ENCODE assay signal across 1 cellular context in the genomic region with DNA sequence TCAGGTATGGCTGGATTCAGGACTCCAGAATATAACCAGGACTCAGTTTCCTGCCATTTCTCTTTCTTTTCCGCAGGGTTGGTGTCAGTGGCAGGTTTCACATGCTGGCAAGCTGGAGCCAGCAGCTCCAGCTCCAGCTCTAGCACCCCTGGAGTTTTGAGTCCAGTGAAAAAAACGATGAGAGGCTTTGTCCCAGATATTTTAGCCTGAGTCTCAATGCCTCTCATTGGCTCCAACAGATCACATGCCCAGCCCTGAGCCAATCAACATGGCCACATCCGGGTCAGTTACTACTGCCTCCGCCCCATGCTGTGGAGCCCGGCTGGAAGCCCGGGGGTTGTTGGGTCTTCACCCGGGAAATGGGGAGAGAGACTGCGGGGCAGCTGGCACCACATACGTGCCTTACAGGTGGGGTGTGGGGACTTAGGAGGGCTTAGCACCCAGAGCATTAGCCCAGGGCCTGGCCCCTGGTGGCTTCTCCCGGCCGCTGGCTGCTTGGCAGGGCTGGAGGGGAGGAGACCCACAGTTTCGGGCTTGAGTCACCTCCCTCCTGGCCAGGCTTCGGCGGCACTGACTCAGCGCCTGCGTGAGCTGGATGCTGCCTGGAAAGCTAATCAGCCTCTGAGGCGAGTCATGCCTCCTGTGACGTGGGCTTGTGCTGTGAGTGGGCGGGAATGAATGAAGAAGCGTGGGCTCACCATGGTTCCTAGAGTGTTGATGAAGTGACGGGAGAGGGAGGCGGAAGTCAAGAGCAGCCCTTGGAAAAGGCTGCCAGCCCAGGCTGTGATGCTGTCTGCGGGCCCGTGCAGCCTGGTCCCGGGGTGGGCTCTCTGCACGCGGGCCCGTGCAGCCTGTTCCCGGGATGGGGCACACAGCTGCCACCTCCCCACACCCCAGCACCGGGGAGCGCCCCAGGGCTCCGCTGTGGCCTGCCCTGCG.
TF ChIP-seq lines count a peak whose summit lies in the region.

No MANE protein-coding gene starts in this region.

TF ChIP-seq in HepG2, 621 proteins besides CTCF, POLR2A, EP300 and RAD21 (continued from another document and continues in another):
- TF ChIP-seq, protein P1, sequence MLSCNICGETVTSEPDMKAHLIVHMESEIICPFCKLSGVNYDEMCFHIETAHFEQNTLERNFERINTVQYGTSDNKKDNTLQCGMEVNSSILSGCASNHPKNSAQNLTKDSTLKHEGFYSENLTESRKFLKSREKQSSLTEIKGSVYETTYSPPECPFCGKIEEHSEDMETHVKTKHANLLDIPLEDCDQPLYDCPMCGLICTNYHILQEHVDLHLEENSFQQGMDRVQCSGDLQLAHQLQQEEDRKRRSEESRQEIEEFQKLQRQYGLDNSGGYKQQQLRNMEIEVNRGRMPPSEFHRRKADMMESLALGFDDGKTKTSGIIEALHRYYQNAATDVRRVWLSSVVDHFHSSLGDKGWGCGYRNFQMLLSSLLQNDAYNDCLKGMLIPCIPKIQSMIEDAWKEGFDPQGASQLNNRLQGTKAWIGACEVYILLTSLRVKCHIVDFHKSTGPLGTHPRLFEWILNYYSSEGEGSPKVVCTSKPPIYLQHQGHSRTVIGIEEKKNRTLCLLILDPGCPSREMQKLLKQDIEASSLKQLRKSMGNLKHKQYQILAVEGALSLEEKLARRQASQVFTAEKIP (CRISPR knock-in tag; IDR thresholded peaks at IDR 0.05; ENCODE audit: borderline replicate concordance): no peak
- TF ChIP-seq AGO1 (IDR thresholded peaks at IDR 0.05; ENCODE audit: low read depth, low read length, poor library complexity, severe bottlenecking) (no peak), KLF9 (CRISPR knock-in tag; IDR thresholded peaks at IDR 0.05; ENCODE audit: low read depth) (no peak), MBD4 (IDR thresholded peaks at IDR 0.05; ENCODE audit: borderline replicate concordance, low read length) (no peak), MYNN (CRISPR knock-in tag; IDR thresholded peaks at IDR 0.05; ENCODE audit: low read depth) (0 out of 2 replicates have a peak, but pooled peaks have one; percentile 22), EHMT2 (IDR thresholded peaks at IDR 0.05; ENCODE audit: borderline replicate concordance, low read depth, low read length) (no peak), ZNF850 (CRISPR knock-in tag; conservative IDR thresholded peaks at IDR 0.05) (no peak), U2AF1 (optimal IDR thresholded peaks at IDR 0.05; ENCODE audit: low read depth, low read length) (peak; percentile 42), ZNF264 (CRISPR knock-in tag; IDR thresholded peaks at IDR 0.05) (peak; percentile 75), MXD4 (CRISPR knock-in tag; IDR thresholded peaks at IDR 0.05) (peak; percentile 74; the same call in 1 of the 2 replicates), EEA1 (CRISPR knock-in tag; IDR thresholded peaks at IDR 0.05; ENCODE audit: borderline replicate concordance) (no peak), NR2F1 (CRISPR knock-in tag; IDR thresholded peaks at IDR 0.05) (no peak), ZKSCAN5 (CRISPR knock-in tag; IDR thresholded peaks at IDR 0.05) (no peak), RBM39 (IDR thresholded peaks at IDR 0.05; ENCODE audit: low read depth, low read length, poor library complexity, severe bottlenecking) (peak; percentile 76), TAF1 (CRISPR knock-in tag; IDR thresholded peaks at IDR 0.05) (peak; percentile 94), ZNF670 (CRISPR knock-in tag; IDR thresholded peaks at IDR 0.05; ENCODE audit: borderline replicate concordance) (no peak), NR2C2 (CRISPR knock-in tag; IDR thresholded peaks at IDR 0.05; ENCODE audit: borderline replicate concordance) (peak; percentile 74; the same call in 1 of the 2 replicates), NRL (CRISPR knock-in tag; IDR thresholded peaks at IDR 0.05; ENCODE audit: borderline replicate concordance) (no peak; the same call in 1 of the 2 replicates), ZNF749 (CRISPR knock-in tag; IDR thresholded peaks at IDR 0.05; ENCODE audit: borderline replicate concordance) (peak; percentile 63; the same call in 1 of the 2 replicates), RNF2 (conservative IDR thresholded peaks at IDR 0.05; ENCODE audit: low read depth) (0 out of 2 replicates have a peak, but pooled peaks have one; percentile 67), ZNF335 (CRISPR knock-in tag; IDR thresholded peaks at IDR 0.05) (peak; percentile 68; the same call in 1 of the 2 replicates), ZNF253 (CRISPR knock-in tag; IDR thresholded peaks at IDR 0.05; ENCODE audit: borderline replicate concordance) (peak; percentile 80; the same call in 1 of the 2 replicates), FOSL2 (CRISPR knock-in tag; IDR thresholded peaks at IDR 0.05) (peak; percentile 88), REPIN1 (CRISPR knock-in tag; IDR thresholded peaks at IDR 0.05; ENCODE audit: borderline replicate concordance, low read depth) (peak; percentile 78; the same call in 1 of the 2 replicates), CENPT (CRISPR knock-in tag; IDR thresholded peaks at IDR 0.05; ENCODE audit: low read depth) (peak; percentile 73; the same call in 1 of the 2 replicates), NR2F2 (IDR thresholded peaks at IDR 0.05; ENCODE audit: borderline replicate concordance, low read depth) (no peak), MED13 (CRISPR knock-in tag; IDR thresholded peaks at IDR 0.05) (peak; percentile 53; the same call in 1 of the 2 replicates)
- TF ChIP-seq, protein P2, sequence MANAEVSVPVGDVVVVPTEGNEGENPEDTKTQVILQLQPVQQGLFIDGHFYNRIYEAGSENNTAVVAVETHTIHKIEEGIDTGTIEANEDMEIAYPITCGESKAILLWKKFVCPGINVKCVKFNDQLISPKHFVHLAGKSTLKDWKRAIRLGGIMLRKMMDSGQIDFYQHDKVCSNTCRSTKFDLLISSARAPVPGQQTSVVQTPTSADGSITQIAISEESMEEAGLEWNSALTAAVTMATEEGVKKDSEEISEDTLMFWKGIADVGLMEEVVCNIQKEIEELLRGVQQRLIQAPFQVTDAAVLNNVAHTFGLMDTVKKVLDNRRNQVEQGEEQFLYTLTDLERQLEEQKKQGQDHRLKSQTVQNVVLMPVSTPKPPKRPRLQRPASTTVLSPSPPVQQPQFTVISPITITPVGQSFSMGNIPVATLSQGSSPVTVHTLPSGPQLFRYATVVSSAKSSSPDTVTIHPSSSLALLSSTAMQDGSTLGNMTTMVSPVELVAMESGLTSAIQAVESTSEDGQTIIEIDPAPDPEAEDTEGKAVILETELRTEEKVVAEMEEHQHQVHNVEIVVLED (CRISPR knock-in tag; IDR thresholded peaks at IDR 0.05; ENCODE audit: borderline replicate concordance): no peak
- TF ChIP-seq, protein P3, sequence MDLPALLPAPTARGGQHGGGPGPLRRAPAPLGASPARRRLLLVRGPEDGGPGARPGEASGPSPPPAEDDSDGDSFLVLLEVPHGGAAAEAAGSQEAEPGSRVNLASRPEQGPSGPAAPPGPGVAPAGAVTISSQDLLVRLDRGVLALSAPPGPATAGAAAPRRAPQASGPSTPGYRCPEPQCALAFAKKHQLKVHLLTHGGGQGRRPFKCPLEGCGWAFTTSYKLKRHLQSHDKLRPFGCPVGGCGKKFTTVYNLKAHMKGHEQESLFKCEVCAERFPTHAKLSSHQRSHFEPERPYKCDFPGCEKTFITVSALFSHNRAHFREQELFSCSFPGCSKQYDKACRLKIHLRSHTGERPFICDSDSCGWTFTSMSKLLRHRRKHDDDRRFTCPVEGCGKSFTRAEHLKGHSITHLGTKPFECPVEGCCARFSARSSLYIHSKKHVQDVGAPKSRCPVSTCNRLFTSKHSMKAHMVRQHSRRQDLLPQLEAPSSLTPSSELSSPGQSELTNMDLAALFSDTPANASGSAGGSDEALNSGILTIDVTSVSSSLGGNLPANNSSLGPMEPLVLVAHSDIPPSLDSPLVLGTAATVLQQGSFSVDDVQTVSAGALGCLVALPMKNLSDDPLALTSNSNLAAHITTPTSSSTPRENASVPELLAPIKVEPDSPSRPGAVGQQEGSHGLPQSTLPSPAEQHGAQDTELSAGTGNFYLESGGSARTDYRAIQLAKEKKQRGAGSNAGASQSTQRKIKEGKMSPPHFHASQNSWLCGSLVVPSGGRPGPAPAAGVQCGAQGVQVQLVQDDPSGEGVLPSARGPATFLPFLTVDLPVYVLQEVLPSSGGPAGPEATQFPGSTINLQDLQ (CRISPR knock-in tag; IDR thresholded peaks at IDR 0.05): 0 out of 2 replicates have a peak, but pooled peaks have one; percentile 64
- TF ChIP-seq, protein P4, sequence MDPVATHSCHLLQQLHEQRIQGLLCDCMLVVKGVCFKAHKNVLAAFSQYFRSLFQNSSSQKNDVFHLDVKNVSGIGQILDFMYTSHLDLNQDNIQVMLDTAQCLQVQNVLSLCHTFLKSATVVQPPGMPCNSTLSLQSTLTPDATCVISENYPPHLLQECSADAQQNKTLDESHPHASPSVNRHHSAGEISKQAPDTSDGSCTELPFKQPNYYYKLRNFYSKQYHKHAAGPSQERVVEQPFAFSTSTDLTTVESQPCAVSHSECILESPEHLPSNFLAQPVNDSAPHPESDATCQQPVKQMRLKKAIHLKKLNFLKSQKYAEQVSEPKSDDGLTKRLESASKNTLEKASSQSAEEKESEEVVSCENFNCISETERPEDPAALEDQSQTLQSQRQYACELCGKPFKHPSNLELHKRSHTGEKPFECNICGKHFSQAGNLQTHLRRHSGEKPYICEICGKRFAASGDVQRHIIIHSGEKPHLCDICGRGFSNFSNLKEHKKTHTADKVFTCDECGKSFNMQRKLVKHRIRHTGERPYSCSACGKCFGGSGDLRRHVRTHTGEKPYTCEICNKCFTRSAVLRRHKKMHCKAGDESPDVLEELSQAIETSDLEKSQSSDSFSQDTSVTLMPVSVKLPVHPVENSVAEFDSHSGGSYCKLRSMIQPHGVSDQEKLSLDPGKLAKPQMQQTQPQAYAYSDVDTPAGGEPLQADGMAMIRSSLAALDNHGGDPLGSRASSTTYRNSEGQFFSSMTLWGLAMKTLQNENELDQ (CRISPR knock-in tag; IDR thresholded peaks at IDR 0.05; ENCODE audit: borderline replicate concordance): no peak
- TF ChIP-seq, protein P5, sequence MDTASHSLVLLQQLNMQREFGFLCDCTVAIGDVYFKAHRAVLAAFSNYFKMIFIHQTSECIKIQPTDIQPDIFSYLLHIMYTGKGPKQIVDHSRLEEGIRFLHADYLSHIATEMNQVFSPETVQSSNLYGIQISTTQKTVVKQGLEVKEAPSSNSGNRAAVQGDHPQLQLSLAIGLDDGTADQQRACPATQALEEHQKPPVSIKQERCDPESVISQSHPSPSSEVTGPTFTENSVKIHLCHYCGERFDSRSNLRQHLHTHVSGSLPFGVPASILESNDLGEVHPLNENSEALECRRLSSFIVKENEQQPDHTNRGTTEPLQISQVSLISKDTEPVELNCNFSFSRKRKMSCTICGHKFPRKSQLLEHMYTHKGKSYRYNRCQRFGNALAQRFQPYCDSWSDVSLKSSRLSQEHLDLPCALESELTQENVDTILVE (CRISPR knock-in tag; IDR thresholded peaks at IDR 0.05): peak; percentile 51; the same call in 1 of the 2 replicates
- TF ChIP-seq, protein P6, sequence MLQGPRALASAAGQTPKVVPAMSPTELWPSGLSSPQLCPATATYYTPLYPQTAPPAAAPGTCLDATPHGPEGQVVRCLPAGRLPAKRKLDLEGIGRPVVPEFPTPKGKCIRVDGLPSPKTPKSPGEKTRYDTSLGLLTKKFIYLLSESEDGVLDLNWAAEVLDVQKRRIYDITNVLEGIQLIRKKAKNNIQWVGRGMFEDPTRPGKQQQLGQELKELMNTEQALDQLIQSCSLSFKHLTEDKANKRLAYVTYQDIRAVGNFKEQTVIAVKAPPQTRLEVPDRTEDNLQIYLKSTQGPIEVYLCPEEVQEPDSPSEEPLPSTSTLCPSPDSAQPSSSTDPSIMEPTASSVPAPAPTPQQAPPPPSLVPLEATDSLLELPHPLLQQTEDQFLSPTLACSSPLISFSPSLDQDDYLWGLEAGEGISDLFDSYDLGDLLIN (CRISPR knock-in tag; IDR thresholded peaks at IDR 0.05; ENCODE audit: borderline replicate concordance): peak; percentile 50; the same call in 1 of the 2 replicates
- TF ChIP-seq, protein P7, sequence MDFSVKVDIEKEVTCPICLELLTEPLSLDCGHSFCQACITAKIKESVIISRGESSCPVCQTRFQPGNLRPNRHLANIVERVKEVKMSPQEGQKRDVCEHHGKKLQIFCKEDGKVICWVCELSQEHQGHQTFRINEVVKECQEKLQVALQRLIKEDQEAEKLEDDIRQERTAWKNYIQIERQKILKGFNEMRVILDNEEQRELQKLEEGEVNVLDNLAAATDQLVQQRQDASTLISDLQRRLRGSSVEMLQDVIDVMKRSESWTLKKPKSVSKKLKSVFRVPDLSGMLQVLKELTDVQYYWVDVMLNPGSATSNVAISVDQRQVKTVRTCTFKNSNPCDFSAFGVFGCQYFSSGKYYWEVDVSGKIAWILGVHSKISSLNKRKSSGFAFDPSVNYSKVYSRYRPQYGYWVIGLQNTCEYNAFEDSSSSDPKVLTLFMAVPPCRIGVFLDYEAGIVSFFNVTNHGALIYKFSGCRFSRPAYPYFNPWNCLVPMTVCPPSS (IDR thresholded peaks at IDR 0.05): no peak
- TF ChIP-seq, protein P8, sequence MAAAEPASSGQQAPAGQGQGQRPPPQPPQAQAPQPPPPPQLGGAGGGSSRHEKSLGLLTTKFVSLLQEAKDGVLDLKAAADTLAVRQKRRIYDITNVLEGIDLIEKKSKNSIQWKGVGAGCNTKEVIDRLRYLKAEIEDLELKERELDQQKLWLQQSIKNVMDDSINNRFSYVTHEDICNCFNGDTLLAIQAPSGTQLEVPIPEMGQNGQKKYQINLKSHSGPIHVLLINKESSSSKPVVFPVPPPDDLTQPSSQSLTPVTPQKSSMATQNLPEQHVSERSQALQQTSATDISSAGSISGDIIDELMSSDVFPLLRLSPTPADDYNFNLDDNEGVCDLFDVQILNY (CRISPR knock-in tag; conservative IDR thresholded peaks at IDR 0.05): no peak
- TF ChIP-seq, protein P9, sequence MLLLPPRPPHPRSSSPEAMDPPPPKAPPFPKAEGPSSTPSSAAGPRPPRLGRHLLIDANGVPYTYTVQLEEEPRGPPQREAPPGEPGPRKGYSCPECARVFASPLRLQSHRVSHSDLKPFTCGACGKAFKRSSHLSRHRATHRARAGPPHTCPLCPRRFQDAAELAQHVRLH (CRISPR knock-in tag; IDR thresholded peaks at IDR 0.05; ENCODE audit: borderline replicate concordance, low read depth): 0 out of 2 replicates have a peak, but pooled peaks have one; percentile 23
